Comparison of ENCODE assay signal across 8 cellular contexts in the genomic region with DNA sequence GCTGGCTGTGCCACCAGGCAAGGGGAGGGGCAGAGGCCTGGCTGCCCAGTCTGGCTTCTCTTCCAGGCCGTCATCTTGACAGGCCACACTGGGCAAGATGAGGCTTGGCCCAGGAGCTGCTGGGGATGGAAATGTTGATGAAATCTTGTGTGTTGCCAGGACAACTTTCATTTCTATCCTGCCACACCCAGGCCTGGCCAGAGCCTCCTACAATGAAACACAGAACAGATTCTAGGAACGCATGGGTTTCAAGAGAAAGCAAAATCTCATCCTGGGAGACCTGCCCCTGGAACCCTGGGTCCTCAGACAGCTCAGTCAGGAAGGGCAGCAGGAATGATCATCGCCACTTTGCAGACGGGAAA. TPM values are rescaled to one million over a fixed set of nuclear protein-coding genes. Genes with fewer than 3 reads are reported as not detected.
DNase-seq lines count a peak whose midpoint lies in the region; ATAC-seq, FAIRE-seq and TF ChIP-seq lines count a peak whose summit lies in the region.

No MANE protein-coding gene starts in this region.

- peak overlapping the region; percentile 51 for H3K14ac ChIP-seq in trophoblast cell (ENCODE audit: low read length)

- peaks cover 25 to 26% of the 10 kb centered on the region in 2 experiments for H3K4me1 ChIP-seq in trophoblast cell (ENCODE audit: control insufficient read depth in 1 of 2, insufficient read depth in 2 of 2, low read length in 2 of 2)

- H2BK120ac ChIP-seq in trophoblast cell (ENCODE audit: insufficient read depth, low read length, poor library complexity): peak overlapping the region; percentile 67

- no peaks in the 10 kb centered on the region for H3K9me3 ChIP-seq in trophoblast cell (ENCODE audit: insufficient read depth, low read depth, low read length)

- H3K27ac ChIP-seq in trophoblast cell (ENCODE audit: low read depth, low read length): no peak overlapping the region

- H4K8ac ChIP-seq in trophoblast cell (ENCODE audit: low read depth, low read length): peak overlapping the region; percentile 74

- peaks cover 21% of the 10 kb centered on the region for H3K4me1 Mint-ChIP-seq in activated CD8-positive, alpha-beta memory T cell treated with anti-CD3 and anti-CD28 coated beads, Interleukin-2, amount 10 ng/mL, durations not matched to agents 7 days and 5 days

- no peak overlapping the region for H3K9ac ChIP-seq in trophoblast cell (ENCODE audit: low read length)

- peak overlapping the region; percentile 53 for H2BK5ac ChIP-seq in trophoblast cell (ENCODE audit: low read depth, low read length, poor library complexity)

- CTCF ChIA-PET in activated CD8-positive, alpha-beta memory T cell treated with anti-CD3 and anti-CD28 coated beads, Interleukin-2, amount 10 ng/mL, durations not matched to agents 7 days and 5 days (lab: Charles Lee): interaction anchor here (0.8 to 5.4 kb wide), 6 partner anchors 10 to 47 kb away, joined by 3 to 56 read pairs (median 15); partner anchors contain the start of genes ACBD4, HEXIM1 and HEXIM2

- peak overlapping the region; percentile 71 for H4K91ac ChIP-seq in trophoblast cell (ENCODE audit: low read depth, low read length)

- H3K36me3 ChIP-seq in trophoblast cell (ENCODE audit: control insufficient read depth in 1 of 2, insufficient read depth in 2 of 2, low read length in 2 of 2): no peaks in the 10 kb centered on the region

- H3K36me3 Mint-ChIP-seq in activated CD8-positive, alpha-beta memory T cell treated with anti-CD3 and anti-CD28 coated beads, Interleukin-2, amount 10 ng/mL, durations not matched to agents 7 days and 5 days: peaks cover 3% of the 10 kb centered on the region

- H3K27me3 ChIP-seq in trophoblast cell (ENCODE audit: insufficient read depth, low read length): no peaks in the 10 kb centered on the region

- H3K9me3 Mint-ChIP-seq in activated CD8-positive, alpha-beta memory T cell treated with anti-CD3 and anti-CD28 coated beads, Interleukin-2, amount 10 ng/mL, durations not matched to agents 7 days and 5 days (ENCODE audit: low read depth): no peaks in the 10 kb centered on the region

- no CpG with 5 or more reads among the region's 4 CpGs for WGBS in trophoblast cell (ENCODE audit: extremely low coverage, insufficient coverage, insufficient read length)

- H3K23ac ChIP-seq in trophoblast cell (ENCODE audit: low read length): no peak overlapping the region

- no peak overlapping the region for H3K4me3 Mint-ChIP-seq in activated CD8-positive, alpha-beta memory T cell treated with anti-CD3 and anti-CD28 coated beads, Interleukin-2, amount 10 ng/mL, durations not matched to agents 7 days and 5 days

- FAIRE-seq in H54 (lab: Jason Lieb, UNC): peak; percentile 50

- H2AFZ ChIP-seq in trophoblast cell (ENCODE audit: insufficient read depth, low read length, poor library complexity): peak overlapping the region; percentile 53

- H2AK5ac ChIP-seq in trophoblast cell (ENCODE audit: low read length): no peak overlapping the region

- ATAC-seq in HG03520 (IDR thresholded peaks at IDR 0.05; ENCODE audit: unreplicated experiment): no peak
- ATAC-seq in activated CD8-positive, alpha-beta memory T cell treated with anti-CD3 and anti-CD28 coated beads, Interleukin-2, amount 10 ng/mL, durations not matched to agents 7 days and 5 days: no peak

- H3K4me3 ChIP-seq in trophoblast cell (ENCODE audit: low read depth, low read length): no peak overlapping the region

- H3K79me2 ChIP-seq in trophoblast cell (ENCODE audit: control insufficient read depth, insufficient read depth, low read length, poor library complexity): no peaks in the 10 kb centered on the region

- no peak; the same call in 1 of the 2 replicates for TF ChIP-seq POLR2A in H54 (IDR thresholded peaks at IDR 0.05; ENCODE audit: low read depth, low read length)

- H3K4me2 ChIP-seq in trophoblast cell (ENCODE audit: low read length): no peak overlapping the region

- peak overlapping the region; percentile 47 for H3K18ac ChIP-seq in trophoblast cell (ENCODE audit: low read length)

- H3K27me3 Mint-ChIP-seq in activated CD8-positive, alpha-beta memory T cell treated with anti-CD3 and anti-CD28 coated beads, Interleukin-2, amount 10 ng/mL, durations not matched to agents 7 days and 5 days: no peaks in the 10 kb centered on the region

- peak overlapping the region; percentile 3 for H2BK12ac ChIP-seq in trophoblast cell (ENCODE audit: low read length)

- DNase-seq in H54 (ENCODE audit: insufficient read length, low spot score): peak; percentile 81
- peak; percentile 57 for DNase-seq in UCSD-AML1 (lab: John Stamatoyannopoulos, UW; ENCODE audit: unreplicated experiment)
- peak; percentile 91 for DNase-seq in fibroblast of the conjunctiva (ENCODE audit: low read depth)
- DNase-seq in trophoblast cell: peak; percentile 55 to 68
- no peak for DNase-seq in COLO668 (lab: John Stamatoyannopoulos, UW; ENCODE audit: unreplicated experiment)
- DNase-seq in activated CD8-positive, alpha-beta memory T cell treated with anti-CD3 and anti-CD28 coated beads, Interleukin-2, amount 10 ng/mL, durations not matched to agents 7 days and 5 days: no peak
- DNase-seq in RPMI8226: no peak

- H4K12ac ChIP-seq in trophoblast cell (ENCODE audit: low read depth, low read length): peak overlapping the region; percentile 86

- H3K4ac ChIP-seq in trophoblast cell (ENCODE audit: low read depth, low read length): no peak overlapping the region

- no peak overlapping the region for H3K27ac Mint-ChIP-seq in activated CD8-positive, alpha-beta memory T cell treated with anti-CD3 and anti-CD28 coated beads, Interleukin-2, amount 10 ng/mL, durations not matched to agents 7 days and 5 days

- H3K79me1 ChIP-seq in trophoblast cell (ENCODE audit: low read length): peaks cover 17% of the 10 kb centered on the region

RNA-seq across cellular contexts. Expression of gene HEXIM2, which starts 9.3 kb away (rescaled TPM):
- polyA plus RNA-seq in trophoblast cell (2013): 4.2 and 4.3 TPM in 2 replicates
- 1 to 10 TPM; 6.9 to 7.5 TPM for total RNA-seq in activated CD8-positive, alpha-beta memory T cell treated with anti-CD3 and anti-CD28 coated beads, Interleukin-2, amount 10 ng/mL, durations not matched to agents 7 days and 5 days

RNA-seq across cellular contexts. Expression of gene HEXIM1, which starts 22.7 kb away (rescaled TPM):
- polyA plus RNA-seq in trophoblast cell (2013): 108 and 114 TPM in 2 replicates
- 10 to 100 TPM; 40.2 to 42.4 TPM for total RNA-seq in activated CD8-positive, alpha-beta memory T cell treated with anti-CD3 and anti-CD28 coated beads, Interleukin-2, amount 10 ng/mL, durations not matched to agents 7 days and 5 days

RNA-seq across cellular contexts. Expression of gene ACBD4, which starts 35.5 kb away (rescaled TPM):
- polyA plus RNA-seq in trophoblast cell (2013): 3.8 TPM in 2 replicates
- 10 to 100 TPM; 14.9 to 20.6 TPM for total RNA-seq in activated CD8-positive, alpha-beta memory T cell treated with anti-CD3 and anti-CD28 coated beads, Interleukin-2, amount 10 ng/mL, durations not matched to agents 7 days and 5 days

RNA-seq across cellular contexts. Expression of gene PLCD3, which starts 38.6 kb away (rescaled TPM):
- 53.9 and 61.0 TPM in 2 replicates for polyA plus RNA-seq in trophoblast cell (2013)
- 1 to 10 TPM; 2.6 to 5.2 TPM for total RNA-seq in activated CD8-positive, alpha-beta memory T cell treated with anti-CD3 and anti-CD28 coated beads, Interleukin-2, amount 10 ng/mL, durations not matched to agents 7 days and 5 days

RNA-seq across cellular contexts. Expression of gene FMNL1, which starts 50.7 kb away (rescaled TPM):
- polyA plus RNA-seq in trophoblast cell (2013): 2.4 and 2.8 TPM in 2 replicates
- total RNA-seq in activated CD8-positive, alpha-beta memory T cell treated with anti-CD3 and anti-CD28 coated beads, Interleukin-2, amount 10 ng/mL, durations not matched to agents 7 days and 5 days: 100 to 1,000 TPM; 482 to 504 TPM

Comparison
In these comparisons a context has a peak if more than half of its experiments do, and no peak if none do; other contexts are left out.
1. DNase-seq: peak in H54 (single experiment), UCSD-AML1 (single experiment), fibroblast of the conjunctiva (single experiment) and trophoblast cell (2 of 2); none in COLO668 (single experiment), activated CD8-positive, alpha-beta memory T cell treated with anti-CD3 and anti-CD28 coated beads, Interleukin-2, amount 10 ng/mL, durations not matched to agents 7 days and 5 days (single experiment) and RPMI8226 (single experiment).